In the genomic region with DNA sequence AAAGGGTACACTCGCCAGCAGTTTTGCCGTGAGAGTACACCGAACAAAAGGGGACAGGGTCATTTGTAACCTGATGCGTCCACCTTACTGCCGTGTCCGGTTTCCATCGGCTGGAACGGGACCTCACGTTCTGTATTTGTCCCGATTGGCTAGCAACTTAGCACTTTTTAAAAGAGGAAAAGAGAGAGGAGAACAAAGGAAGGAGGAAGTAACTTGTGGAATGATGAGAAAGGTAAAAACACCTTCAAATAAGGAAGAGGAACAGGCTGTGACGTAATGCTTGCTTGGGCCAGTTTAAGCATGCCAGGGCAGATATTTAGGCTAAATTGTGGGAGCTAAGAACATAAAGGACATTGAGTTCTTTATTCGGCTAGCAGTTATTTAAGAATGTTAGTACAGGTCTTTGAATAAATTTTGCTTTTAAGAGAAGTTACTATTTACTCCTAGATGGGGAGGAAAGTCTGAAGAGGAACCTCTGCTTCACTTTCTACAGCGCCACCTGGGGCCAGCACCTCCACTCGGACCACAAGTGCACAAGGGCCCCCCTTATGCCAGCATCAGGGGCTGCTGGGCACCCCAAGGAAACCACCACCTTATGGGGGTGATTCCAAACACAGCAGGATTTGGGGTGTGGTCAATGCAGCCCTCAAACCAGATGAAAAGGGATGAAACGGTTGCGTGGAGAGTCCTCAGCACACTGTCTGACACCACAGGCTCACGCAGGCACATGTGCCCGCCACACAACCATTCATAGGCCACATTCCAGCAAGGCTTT, we compare ENCODE assay signal across 7 cellular contexts. TPM values are rescaled to one million over a fixed set of nuclear protein-coding genes. Genes with fewer than 3 reads are reported as not detected.
DNase-seq lines count a peak whose midpoint lies in the region; ATAC-seq and TF ChIP-seq lines count a peak whose summit lies in the region.

No MANE protein-coding gene starts in this region.

- DNase-seq in GM12865 (ENCODE audit: low read depth) (peak; percentile 50), MV-4-11 (lab: John Stamatoyannopoulos, UW) (peak; percentile 47), body of pancreas (peak; percentile 44 to 63 (median 46)), naive B cell (peak; percentile 47), nucleus accumbens (lab: John Stamatoyannopoulos, UW) (no peak)

- H3K36me3 Mint-ChIP-seq in naive B cell: no peaks in the 10 kb centered on the region

- H3K27ac Mint-ChIP-seq in naive B cell: peak overlapping the region; percentile 95 to 100 (median 98)

- no peaks in the 10 kb centered on the region for H3K9me3 ChIP-seq in body of pancreas

- peak overlapping the region; percentile 86 to 95 (median 92) for H3K27ac ChIP-seq in body of pancreas

- H3K36me3 ChIP-seq in body of pancreas (replicated peaks in 1 of 2; ENCODE audit: insufficient read depth in 1 of 2, low read depth in 2 of 2): no peaks in the 10 kb centered on the region

- intact Hi-C loops in body of pancreas (cut with DNase I): no loop called here

- peaks cover 29 to 43% (median 37%) of the 10 kb centered on the region in 3 donors for H3K4me1 Mint-ChIP-seq in naive B cell

- H3K4me1 ChIP-seq in body of pancreas: peaks cover 46% of the 10 kb centered on the region

- no peaks in the 10 kb centered on the region for H3K27me3 ChIP-seq in body of pancreas

- H3K9me3 Mint-ChIP-seq in naive B cell: no peaks in the 10 kb centered on the region

- peak overlapping the region; percentile 50 for H3K4me3 ChIP-seq in GM12865 (ENCODE audit: low read depth, low read length)
- H3K4me3 ChIP-seq in body of pancreas: no peak overlapping the region

- peak; percentile 42 for TF ChIP-seq CTCF in GM12865 (IDR thresholded peaks at IDR 0.05; ENCODE audit: insufficient read depth, low read depth, low read length, missing control alignments)
- TF ChIP-seq CTCF in body of pancreas (IDR thresholded peaks at IDR 0.05): peak in 2 of 7 experiments; percentile 18 to 32

- no peaks in the 10 kb centered on the region for H3K27me3 Mint-ChIP-seq in naive B cell

- WGBS in body of pancreas, 2 donors: 4 to 12% methylated on average over 14 to 18 of the region's 18 CpGs

- peak; percentile 2 for ATAC-seq in body of pancreas
- no peak for ATAC-seq in naive B cell (ENCODE audit: low read depth in 2 of 2)
- no peak for ATAC-seq in GM18873 (IDR thresholded peaks at IDR 0.05; ENCODE audit: low FRiP score, unreplicated experiment)
- no peak for ATAC-seq in HG03469 (IDR thresholded peaks at IDR 0.05; ENCODE audit: unreplicated experiment)

- peak overlapping the region; percentile 86 to 99 (median 94) for H3K4me3 Mint-ChIP-seq in naive B cell

- TF ChIP-seq POLR2A in body of pancreas (IDR thresholded peaks at IDR 0.05): no peak

RNA-seq across cellular contexts. Expression of a gene that starts 5.8 kb away (rescaled TPM):
- total RNA-seq in body of pancreas: 10 to 100 TPM; 47.0 to 84.7 TPM
- polyA plus RNA-seq in naive B cell (ENCODE audit: low read depth in 6 of 6): 10 to 100 TPM in 2 of 6 donors, 1 to 10 TPM in 4; 7.5 to 12.5 (median 8.8) TPM

RNA-seq across cellular contexts. Expression of a gene that starts 21.5 kb away (rescaled TPM):
- 1 to 10 TPM; 2.9 to 3.6 TPM for total RNA-seq in body of pancreas
- under 1 TPM in 1 of 6 donors, not detected in 5; 0.04 TPM for polyA plus RNA-seq in naive B cell (ENCODE audit: low read depth in 6 of 6)

RNA-seq across cellular contexts. Expression of a gene that starts 39.5 kb away (rescaled TPM):
- total RNA-seq in body of pancreas: 100 to 1,000 TPM in 1 of 2 donors, 10 to 100 TPM in 1; 43.3 to 122 TPM
- 10 to 100 TPM; 36.2 to 50.8 (median 42.0) TPM for polyA plus RNA-seq in naive B cell (ENCODE audit: low read depth in 6 of 6)

RNA-seq across cellular contexts. Expression of a gene that starts 43.9 kb away (rescaled TPM):
- 10 to 100 TPM in 1 of 2 donors, 1 to 10 TPM in 1; 8.3 to 34.9 TPM for total RNA-seq in body of pancreas
- polyA plus RNA-seq in naive B cell (ENCODE audit: low read depth in 6 of 6): 1 to 10 TPM in 2 of 6 donors, under 1 TPM in 3, not detected in 1; 0.09 to 1.4 (median 1.00) TPM

RNA-seq across cellular contexts. Expression of a gene that starts 50.5 kb away (rescaled TPM):
- total RNA-seq in body of pancreas: 10 to 100 TPM in 1 of 2 donors, 1 to 10 TPM in 1; 6.0 to 15.5 TPM
- not detected for polyA plus RNA-seq in naive B cell (ENCODE audit: low read depth in 6 of 6)

Comparison
In these comparisons a context has a peak if more than half of its experiments do, and no peak if none do; other contexts are left out.
1. DNase-seq: peak in GM12865 (single experiment), MV-4-11 (single experiment), body of pancreas (4 of 4) and naive B cell (single experiment); none in nucleus accumbens (0 of 56).